In the genomic region with DNA sequence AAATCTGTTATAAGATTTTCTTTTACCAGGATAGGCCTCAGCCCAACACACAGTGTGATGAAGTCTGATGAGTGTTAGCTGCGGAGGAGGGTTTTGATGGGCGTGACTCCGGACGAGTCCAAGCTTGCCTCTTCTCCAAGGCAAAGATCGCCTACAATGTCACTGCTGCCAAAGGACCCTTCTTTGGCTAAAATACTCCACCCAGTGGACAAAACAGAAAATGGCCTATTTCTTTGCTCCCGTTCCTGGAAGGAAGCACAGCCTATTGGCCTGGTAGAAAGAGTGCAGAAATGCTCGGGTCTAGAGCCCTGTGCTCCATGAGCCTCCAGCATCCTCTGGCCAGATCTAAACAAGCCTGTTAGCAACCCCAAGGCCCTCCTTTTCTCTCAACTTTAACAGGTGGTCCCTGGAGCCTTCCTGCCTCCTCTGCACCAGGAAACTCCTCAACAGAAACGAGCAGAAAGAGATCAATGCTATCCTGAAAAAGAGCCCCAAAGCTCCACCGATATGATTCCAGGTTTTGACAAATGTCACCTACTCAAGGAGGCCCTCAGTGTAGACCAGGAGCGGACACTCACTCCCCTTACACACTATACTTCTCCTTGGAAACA, we compare ENCODE assay signal across 8 cellular contexts. TPM values are rescaled to one million over a fixed set of nuclear protein-coding genes. Genes with fewer than 3 reads are reported as not detected.
DNase-seq lines count a peak whose midpoint lies in the region; ATAC-seq and TF ChIP-seq lines count a peak whose summit lies in the region.

No MANE protein-coding gene starts in this region.

- DNase-seq in ELR (ENCODE audit: low read depth) (peak; percentile 87), HS-5 (ENCODE audit: low read depth) (peak; percentile 78), NCI-H526 (lab: John Stamatoyannopoulos, UW) (peak; percentile 95 to 98), ascending aorta (ENCODE audit: low spot score in 2 of 2) (peak in 1 of 2 donors; percentile 77), right cardiac atrium (peak; percentile 70 to 78 (median 77)), retina (peak; percentile 88)
- DNase-seq in effector memory CD4-positive, alpha-beta T cell = no peak

- H3K27me3 ChIP-seq in ascending aorta = no peaks in the 10 kb centered on the region
- H3K27me3 ChIP-seq in right cardiac atrium (ENCODE audit: control insufficient read depth, insufficient read depth) = no peaks in the 10 kb centered on the region
- peaks cover 8% of the 10 kb centered on the region for H3K27me3 ChIP-seq in effector memory CD4-positive, alpha-beta T cell (replicated peaks; ENCODE audit: control insufficient read depth, insufficient read depth, low read length, poor library complexity, severe bottlenecking)

- H3K4me3 ChIP-seq in ascending aorta = peak overlapping the region; percentile 5 to 44
- peak overlapping the region; percentile 18 for H3K4me3 ChIP-seq in right cardiac atrium (ENCODE audit: low read length)
- no peak overlapping the region for H3K4me3 ChIP-seq in effector memory CD4-positive, alpha-beta T cell (ENCODE audit: insufficient read depth, low read depth, low read length, poor library complexity, severe bottlenecking)

- ATAC-seq in GM21390 (IDR thresholded peaks at IDR 0.05; ENCODE audit: unreplicated experiment) (peak; percentile 89), right cardiac atrium (peak; percentile 89 to 91)

- H3K4me1 ChIP-seq in ascending aorta = no peaks in the 10 kb centered on the region
- no peaks in the 10 kb centered on the region for H3K4me1 ChIP-seq in right cardiac atrium (ENCODE audit: control insufficient read depth, insufficient read depth, low read length)
- H3K4me1 ChIP-seq in effector memory CD4-positive, alpha-beta T cell (ENCODE audit: control insufficient read depth, insufficient read depth, low read length, poor library complexity, severe bottlenecking) = no peaks in the 10 kb centered on the region

- intact Hi-C loops in ascending aorta (cut with DNase I) = loop anchor here (1.0 to 5.0 kb wide), 2 partner anchors 55 to 165 kb away; no protein-coding TSS in a partner anchor
- intact Hi-C loops in right cardiac atrium (cut with DNase I) = loop anchor here in 3 of 4 donors (2.0 to 10.0 kb wide), 3 partner anchors 157 to 165 kb away; no protein-coding TSS in a partner anchor

- TF ChIP-seq CTCF in ascending aorta (IDR thresholded peaks at IDR 0.05) = peak; percentile 55 to 70 (median 63)

- no peaks in the 10 kb centered on the region for H3K9me3 ChIP-seq in ascending aorta
- H3K9me3 ChIP-seq in right cardiac atrium (ENCODE audit: control insufficient read depth, low read length) = no peaks in the 10 kb centered on the region
- H3K9me3 ChIP-seq in effector memory CD4-positive, alpha-beta T cell (ENCODE audit: control insufficient read depth, low read length) = no peaks in the 10 kb centered on the region

- H3K36me3 ChIP-seq in ascending aorta = no peaks in the 10 kb centered on the region
- no peaks in the 10 kb centered on the region for H3K36me3 ChIP-seq in effector memory CD4-positive, alpha-beta T cell (ENCODE audit: control insufficient read depth, insufficient read depth, low read length)

- WGBS in right cardiac atrium = 27% methylated on average over 10 of the region's 10 CpGs

- H3K27ac ChIP-seq in ascending aorta = no peak overlapping the region
- H3K27ac ChIP-seq in right cardiac atrium (ENCODE audit: low read length) = peak overlapping the region; percentile 70
- no peak overlapping the region for H3K27ac ChIP-seq in effector memory CD4-positive, alpha-beta T cell (ENCODE audit: insufficient read depth, low read length, poor library complexity, severe bottlenecking)

RNA-seq across cellular contexts. Expression of gene CASQ2, which starts 3.4 kb away (rescaled TPM):
- total RNA-seq in ascending aorta (3.8 TPM), right cardiac atrium (100 to 1,000 TPM; 706 to 865 (median 788) TPM)
- 702 TPM for polyA plus RNA-seq in right cardiac atrium

Comparison
In these comparisons a context has a peak if more than half of its experiments do, and no peak if none do; other contexts are left out.
1. DNase-seq: peak in ELR (single experiment), HS-5 (single experiment), NCI-H526 (2 of 2), right cardiac atrium (3 of 3) and retina (single experiment); none in effector memory CD4-positive, alpha-beta T cell (0 of 3).
2. RNA of gene CASQ2, which starts 3.4 kb away (total RNA-seq): 706 to 865 TPM in right cardiac atrium; 3.8 TPM in ascending aorta (single experiment); every median in the first group is over 100 times any median in the second.